Comparison of ENCODE assay signal across 9 cellular contexts in genomic region chr1:28371011-28371378, GRCh38. TPM values are rescaled to one million over a fixed set of nuclear protein-coding genes. Genes with fewer than 3 reads are reported as not detected.
DNase-seq lines count a peak whose midpoint lies in the region; TF ChIP-seq lines count a peak whose summit lies in the region.
"Had no signal": no experiment of that assay in that cellular context is flagged by ENCODE, and none has a peak within 500 bp of the region (broad histone marks: within the 10 kb centered on the region; RNA-seq: fewer than 3 reads in every experiment).

No MANE protein-coding gene starts in this region.

- H3K9me3 ChIP-seq in SK-N-MC (ENCODE audit: low read depth, low read length) (no peaks in the 10 kb centered on the region), skeletal muscle tissue (ENCODE audit: control insufficient read depth in 3 of 3, low read length in 3 of 3) (no peaks in the 10 kb centered on the region)

- H3K4me3 Mint-ChIP-seq in T-helper 2 cell treated with Interferon-gamma antibody and Interleukin-4, amounts not matched to agents 5 μg/mL and 100 μg/mL, for 36 hours: peak overlapping the region; percentile 90

- no peaks in the 10 kb centered on the region for H3K9me3 Mint-ChIP-seq in T-helper 2 cell treated with Interferon-gamma antibody and Interleukin-4, amounts not matched to agents 5 μg/mL and 100 μg/mL, for 36 hours

- H3K27me3 ChIP-seq in skeletal muscle tissue (ENCODE audit: control insufficient read depth in 3 of 3, insufficient read depth in 3 of 3, low read length in 3 of 3): no peaks in the 10 kb centered on the region

- H3K4me3 ChIP-seq in SK-N-MC (peak overlapping the region; percentile 97), fibroblast of the aortic adventitia (ENCODE audit: low read depth, low read length) (peak overlapping the region; percentile 84), skeletal muscle tissue (ENCODE audit: low read length in 3 of 3) (peak overlapping the region in 2 of 3 donors; percentile 85 to 96)

- peak overlapping the region; percentile 97 for H3K9ac ChIP-seq in SK-N-MC (ENCODE audit: insufficient read length)
- no peak overlapping the region for H3K9ac ChIP-seq in skeletal muscle tissue (ENCODE audit: low read depth in 1 of 3, low read length in 3 of 3)

- H3K4me1 ChIP-seq in skeletal muscle tissue (ENCODE audit: control insufficient read depth in 3 of 3, insufficient read depth in 3 of 3, low read length in 3 of 3): peaks cover 7 to 12% (median 9%) of the 10 kb centered on the region in 3 donors

- DNase-seq in T-helper 2 cell treated with Interferon-gamma antibody and Interleukin-4, amounts not matched to agents 5 μg/mL and 100 μg/mL, for 36 hours (ENCODE audit: low spot score): no peak
- DNase-seq in T-helper 2 cell: no peak
- DNase-seq in SK-N-MC (ENCODE audit: low read depth, low spot score): no peak
- no peak for DNase-seq in fibroblast of the aortic adventitia (ENCODE audit: low read depth)
- no peak for DNase-seq in RPMI8226
- no peak for DNase-seq in NCI-H1105 (lab: John Stamatoyannopoulos, UW)
- DNase-seq in NCI-H2029 (lab: John Stamatoyannopoulos, UW): no peak
- DNase-seq: right cardiac atrium had no signal

- H3K4me1 Mint-ChIP-seq in T-helper 2 cell treated with Interferon-gamma antibody and Interleukin-4, amounts not matched to agents 5 μg/mL and 100 μg/mL, for 36 hours (ENCODE audit: low read depth): peaks cover 25% of the 10 kb centered on the region

- no peak for TF ChIP-seq CTCF in fibroblast of the aortic adventitia (IDR thresholded peaks at IDR 0.05; ENCODE audit: insufficient read depth, low read length)

- H3K27ac ChIP-seq in SK-N-MC (no peak overlapping the region), skeletal muscle tissue (ENCODE audit: low read depth, low read length) (no peak overlapping the region)

- peaks cover 2% of the 10 kb centered on the region for H3K27me3 Mint-ChIP-seq in T-helper 2 cell treated with Interferon-gamma antibody and Interleukin-4, amounts not matched to agents 5 μg/mL and 100 μg/mL, for 36 hours (ENCODE audit: low read depth)

- H3K36me3 ChIP-seq in SK-N-MC (ENCODE audit: insufficient read depth, low read length) (no peaks in the 10 kb centered on the region), skeletal muscle tissue (ENCODE audit: control insufficient read depth in 3 of 3, insufficient read depth in 3 of 3, low read length in 3 of 3) (peaks cover 0 to 2% (median 0%) of the 10 kb centered on the region in 3 donors)

- H3K36me3 Mint-ChIP-seq in T-helper 2 cell treated with Interferon-gamma antibody and Interleukin-4, amounts not matched to agents 5 μg/mL and 100 μg/mL, for 36 hours (ENCODE audit: low read depth): peaks cover 14% of the 10 kb centered on the region

- peak overlapping the region; percentile 79 for H3K27ac Mint-ChIP-seq in T-helper 2 cell treated with Interferon-gamma antibody and Interleukin-4, amounts not matched to agents 5 μg/mL and 100 μg/mL, for 36 hours

RNA-seq across cellular contexts. Expression of gene PHACTR4, which starts 1.5 kb away (rescaled TPM):
- 7.5 and 16.3 TPM in 2 replicates for total RNA-seq in fibroblast of the aortic adventitia (ENCODE audit: low replicate concordance)
- total RNA-seq in skeletal muscle tissue: 5.2 TPM

RNA-seq across cellular contexts. Expression of gene MED18, which starts 42.2 kb away (rescaled TPM):
- 6.7 and 14.0 TPM in 2 replicates for total RNA-seq in fibroblast of the aortic adventitia (ENCODE audit: low replicate concordance)
- total RNA-seq in skeletal muscle tissue: 20.9 TPM
